ENCODE assay signal across 14 cellular contexts in the genomic region with DNA sequence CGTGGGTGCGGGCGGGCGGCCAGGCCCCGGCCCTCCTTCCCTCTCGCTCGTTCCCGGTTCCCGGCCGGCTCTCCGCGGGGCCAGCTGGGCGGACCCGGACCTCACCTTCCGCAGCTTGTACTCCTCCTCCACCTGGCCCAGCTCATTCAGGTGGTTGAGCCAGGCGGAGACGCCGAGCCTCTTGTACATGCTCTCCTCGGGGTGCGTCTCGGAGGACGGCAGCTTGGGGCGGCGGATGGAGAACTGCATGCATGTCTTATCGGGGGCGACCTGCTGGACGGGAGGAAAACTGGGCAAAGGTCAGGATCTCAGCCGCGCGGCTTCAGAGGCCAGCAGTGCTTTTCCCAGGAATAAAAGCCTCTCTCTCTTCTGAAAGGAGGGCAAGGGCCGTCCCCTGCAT.
DNase-seq lines count a peak whose midpoint lies in the region; FAIRE-seq and TF ChIP-seq lines count a peak whose summit lies in the region.
"Had no signal": no experiment of that assay in that cellular context is flagged by ENCODE, and none has a peak within 500 bp of the region (broad histone marks: within the 10 kb centered on the region; RNA-seq: fewer than 3 reads in every experiment).

No MANE protein-coding gene starts in this region.

- H3K9ac ChIP-seq in HUES48 (ENCODE audit: low read depth, low read length), result peak overlapping the region; percentile 69
- H3K9ac ChIP-seq in astrocyte (ENCODE audit: low read length), result no peak overlapping the region
- H3K9ac ChIP-seq in kidney (ENCODE audit: low read length in 2 of 2), result no peak overlapping the region

- peak overlapping the region; percentile 51 for H3K4me3 ChIP-seq in HUES48 (ENCODE audit: low read depth, low read length)
- H3K4me3 ChIP-seq in astrocyte (ENCODE audit: insufficient read depth, low read depth, low read length), result no peak overlapping the region
- no peak overlapping the region for H3K4me3 ChIP-seq in kidney (ENCODE audit: low read length in 2 of 2)
- H3K4me3 ChIP-seq in small intestine (ENCODE audit: low read depth in 1 of 2, low read length in 2 of 2), result peak overlapping the region in 1 of 2 donors; percentile 23
- H3K4me3 ChIP-seq in esophagus muscularis mucosa, result no peak overlapping the region

- intact Hi-C loops in kidney (cut with DNase I), result no loop called here
- intact Hi-C loops in esophagus muscularis mucosa (cut with DNase I), result no loop called here

- H3K27ac Mint-ChIP-seq in astrocyte (ENCODE audit: unreplicated experiment), result peak overlapping the region; percentile 44
- H3K27ac Mint-ChIP-seq: activated CD8-positive, alpha-beta T cell treated with anti-CD3 and anti-CD28 coated beads, Interleukin-2, amount 10 ng/mL, durations not matched to agents 7 days and 5 days; activated naive CD8-positive, alpha-beta T cell treated with anti-CD3 and anti-CD28 coated beads for 36 hours; CD4-positive, alpha-beta memory T cell; T-helper 17 cell had no signal

- peaks cover 18% of the 10 kb centered on the region for H3K36me3 Mint-ChIP-seq in astrocyte (ENCODE audit: low read depth, unreplicated experiment)
- H3K36me3 Mint-ChIP-seq: CD4-positive, alpha-beta memory T cell had no signal

- peaks cover 28% of the 10 kb centered on the region for H3K4me1 Mint-ChIP-seq in astrocyte (ENCODE audit: low read depth, unreplicated experiment)
- H3K4me1 Mint-ChIP-seq: activated naive CD8-positive, alpha-beta T cell treated with anti-CD3 and anti-CD28 coated beads for 36 hours; CD4-positive, alpha-beta memory T cell; T-helper 17 cell had no signal

- H3K9me3 ChIP-seq in HUES48 (ENCODE audit: control insufficient read depth, insufficient read depth, low read length), result no peaks in the 10 kb centered on the region
- no peaks in the 10 kb centered on the region for H3K9me3 ChIP-seq in astrocyte (ENCODE audit: insufficient read depth, low read depth, low read length)
- no peaks in the 10 kb centered on the region for H3K9me3 ChIP-seq in kidney (ENCODE audit: control insufficient read depth in 1 of 2, low read length in 2 of 2)
- H3K9me3 ChIP-seq in small intestine (ENCODE audit: control insufficient read depth, low read depth), result no peaks in the 10 kb centered on the region
- no peaks in the 10 kb centered on the region for H3K9me3 ChIP-seq in esophagus muscularis mucosa

- no peak for TF ChIP-seq POLR2A in esophagus muscularis mucosa (IDR thresholded peaks at IDR 0.05; ENCODE audit: low read depth)

- WGBS in small intestine, 3 donors, result 15 to 65% (median 51%) methylated on average over 29 to 31 of the region's 31 CpGs
- 88% methylated on average over 31 of the region's 31 CpGs for WGBS in esophagus muscularis mucosa

- no peak for FAIRE-seq in astrocyte (lab: Jason Lieb, UNC)
- no peak for FAIRE-seq in kidney (lab: Jason Lieb, UNC)
- no peak for FAIRE-seq in small intestine (lab: Jason Lieb, UNC)

- POLR2A ChIA-PET in RWPE1 (lab: Yijun Ruan, JAX; ENCODE audit: low non-redundant PET), result no interaction called here

- H3K4me2 ChIP-seq in astrocyte (ENCODE audit: low read length), result no peak overlapping the region

- H3K36me3 ChIP-seq in HUES48 (ENCODE audit: control insufficient read depth, insufficient read depth, low read length) (peaks cover 32% of the 10 kb centered on the region), astrocyte (ENCODE audit: insufficient read depth, low read length) (no peaks in the 10 kb centered on the region), kidney (ENCODE audit: control insufficient read depth in 1 of 2, insufficient read depth in 2 of 2, low read length in 2 of 2) (peaks cover 9 to 13% of the 10 kb centered on the region in 2 donors), small intestine (ENCODE audit: control insufficient read depth in 2 of 2, insufficient read depth in 2 of 2, low read length in 2 of 2) (no peaks in the 10 kb centered on the region), esophagus muscularis mucosa (peaks cover 12 to 51% (median 41%) of the 10 kb centered on the region in 4 donors)

- H3K27me3 ChIP-seq in HUES48 (ENCODE audit: control insufficient read depth, insufficient read depth, low read length), result no peaks in the 10 kb centered on the region
- H3K27me3 ChIP-seq in astrocyte (ENCODE audit: insufficient read depth, low read length), result no peaks in the 10 kb centered on the region
- H3K27me3 ChIP-seq in small intestine (ENCODE audit: control insufficient read depth in 2 of 2, insufficient read depth in 2 of 2, low read length in 2 of 2), result no peaks in the 10 kb centered on the region
- no peaks in the 10 kb centered on the region for H3K27me3 ChIP-seq in esophagus muscularis mucosa

- H2AFZ ChIP-seq in astrocyte (ENCODE audit: low read depth, low read length), result no peak overlapping the region

- H3K9me3 Mint-ChIP-seq in astrocyte (ENCODE audit: unreplicated experiment), result peaks cover 3% of the 10 kb centered on the region
- H3K9me3 Mint-ChIP-seq: activated naive CD8-positive, alpha-beta T cell treated with anti-CD3 and anti-CD28 coated beads for 36 hours; CD4-positive, alpha-beta memory T cell had no signal

- no peaks in the 10 kb centered on the region for H3K79me2 ChIP-seq in astrocyte (ENCODE audit: insufficient read depth, low read length)

- CTCF ChIA-PET in RWPE1 (lab: Yijun Ruan, JAX), result no interaction called here

- DNase-seq in astrocyte (ENCODE audit: low read depth) (no peak), kidney (peak; percentile 78), small intestine (peak; percentile 72), esophagus muscularis mucosa (ENCODE audit: extremely low spot score) (no peak), NCI-H1417 (lab: John Stamatoyannopoulos, UW) (no peak), RWPE1 (ENCODE audit: low spot score) (no peak)
- DNase-seq: activated CD8-positive, alpha-beta T cell treated with anti-CD3 and anti-CD28 coated beads, Interleukin-2, amount 10 ng/mL, durations not matched to agents 7 days and 5 days; activated naive CD8-positive, alpha-beta T cell treated with anti-CD3 and anti-CD28 coated beads for 36 hours; CD4-positive, alpha-beta memory T cell; dermis blood vessel endothelial cell; stimulated activated CD4-positive, alpha-beta T cell treated with anti-CD3 and anti-CD28 coated beads, Interleukin-4, amount 100 ng/mL, for 4 hours; stimulated activated naive CD4-positive, alpha-beta T cell treated with Interleukin-2 at 50 U/mL for 16 hours; T-helper 17 cell had no signal

- H3K4me3 Mint-ChIP-seq in astrocyte (ENCODE audit: unreplicated experiment), result peak overlapping the region; percentile 58
- H3K4me3 Mint-ChIP-seq: activated CD8-positive, alpha-beta T cell treated with anti-CD3 and anti-CD28 coated beads, Interleukin-2, amount 10 ng/mL, durations not matched to agents 7 days and 5 days; activated naive CD8-positive, alpha-beta T cell treated with anti-CD3 and anti-CD28 coated beads for 36 hours; CD4-positive, alpha-beta memory T cell; T-helper 17 cell had no signal

- H3K27ac ChIP-seq in HUES48 (ENCODE audit: low read depth, low read length) (peak overlapping the region; percentile 96), astrocyte (ENCODE audit: low read depth, low read length) (no peak overlapping the region), kidney (ENCODE audit: low read depth in 2 of 2, low read length in 2 of 2) (no peak overlapping the region), small intestine (ENCODE audit: low read depth in 1 of 2, low read length in 1 of 2) (peak overlapping the region in 1 of 2 donors; percentile 66), esophagus muscularis mucosa (replicated peaks in 1 of 4) (no peak overlapping the region), RWPE1 (no peak overlapping the region)

- TF ChIP-seq CTCF in astrocyte (IDR thresholded peaks at IDR 0.05; ENCODE audit: insufficient read depth, low read depth, low read length) (no peak), kidney (IDR thresholded peaks at IDR 0.05; ENCODE audit: borderline replicate concordance, extremely low read depth, insufficient read depth) (no peak), esophagus muscularis mucosa (IDR thresholded peaks at IDR 0.05) (no peak), RWPE1 (conservative IDR thresholded peaks at IDR 0.05; ENCODE audit: low read depth) (no peak)

- peaks cover 59% of the 10 kb centered on the region for H3K4me1 ChIP-seq in HUES48 (ENCODE audit: control insufficient read depth, insufficient read depth, low read length)
- H3K4me1 ChIP-seq in astrocyte (ENCODE audit: insufficient read depth, low read length), result peaks cover 54% of the 10 kb centered on the region
- H3K4me1 ChIP-seq in kidney (ENCODE audit: control insufficient read depth in 1 of 2, insufficient read depth in 1 of 2, low read depth in 1 of 2, low read length in 2 of 2), result peaks cover 15% of the 10 kb centered on the region in 2 donors
- peaks cover 0 to 5% of the 10 kb centered on the region in 2 donors for H3K4me1 ChIP-seq in small intestine (ENCODE audit: control insufficient read depth in 2 of 2, insufficient read depth in 1 of 2, low read depth in 1 of 2, low read length in 1 of 2)
- peaks cover 15 to 23% (median 20%) of the 10 kb centered on the region in 4 donors for H3K4me1 ChIP-seq in esophagus muscularis mucosa

- no peak for TF ChIP-seq EP300 in esophagus muscularis mucosa (IDR thresholded peaks at IDR 0.05)

- peaks cover 3% of the 10 kb centered on the region for H3K27me3 Mint-ChIP-seq in astrocyte (ENCODE audit: low read depth, unreplicated experiment)
- H3K27me3 Mint-ChIP-seq: activated naive CD8-positive, alpha-beta T cell treated with anti-CD3 and anti-CD28 coated beads for 36 hours; CD4-positive, alpha-beta memory T cell; T-helper 17 cell had no signal

- H4K20me1 ChIP-seq in astrocyte (ENCODE audit: insufficient read depth, low read length), result peaks cover 13% of the 10 kb centered on the region

Comparison
In these comparisons a context has a peak if more than half of its experiments do, and no peak if none do; other contexts are left out.
1. DNase-seq: peak in kidney (single experiment) and small intestine (single experiment); none in astrocyte (single experiment), esophagus muscularis mucosa (single experiment), NCI-H1417 (0 of 3) and RWPE1 (single experiment).